In genomic region chr12:93441617-93442410, GRCh38 we compare ENCODE assay signal across 1 cellular context.
TF ChIP-seq lines count a peak whose summit lies in the region.

A gene with protein sequence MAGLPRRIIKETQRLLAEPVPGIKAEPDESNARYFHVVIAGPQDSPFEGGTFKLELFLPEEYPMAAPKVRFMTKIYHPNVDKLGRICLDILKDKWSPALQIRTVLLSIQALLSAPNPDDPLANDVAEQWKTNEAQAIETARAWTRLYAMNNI (minus strand): TSS chr12:93441947. CDS start chr12:93441884, 63 bp downstream.

TF ChIP-seq in WTC11, 78 proteins besides CTCF, POLR2A, EP300 and RAD21 (continued from another document):
- TF ChIP-seq E2F5 (CRISPR knock-in tag; IDR thresholded peaks at IDR 0.05) (peak; percentile 87), SMAD4 (CRISPR knock-in tag; IDR thresholded peaks at IDR 0.05) (no peak), SOX15 (CRISPR knock-in tag; IDR thresholded peaks at IDR 0.05) (no peak), SMAD3 (CRISPR knock-in tag; IDR thresholded peaks at IDR 0.05; ENCODE audit: borderline replicate concordance) (0 out of 2 replicates have a peak, but pooled peaks have one; percentile 5), JUN (CRISPR knock-in tag; IDR thresholded peaks at IDR 0.05) (no peak), ZNF219 (CRISPR knock-in tag; IDR thresholded peaks at IDR 0.05; ENCODE audit: borderline replicate concordance) (0 out of 2 replicates have a peak, but pooled peaks have one; percentile 76), NFE2L1 (CRISPR knock-in tag; IDR thresholded peaks at IDR 0.05) (0 out of 2 replicates have a peak, but pooled peaks have one; percentile 53), TEAD1 (CRISPR knock-in tag; IDR thresholded peaks at IDR 0.05) (peak; percentile 80), ZNF138 (CRISPR knock-in tag; conservative IDR thresholded peaks at IDR 0.05) (no peak; the same call in 1 of the 2 replicates), CBFB (CRISPR knock-in tag; IDR thresholded peaks at IDR 0.05; ENCODE audit: low read depth) (peak; percentile 83; the same call in 1 of the 2 replicates), MYBL2 (CRISPR knock-in tag; IDR thresholded peaks at IDR 0.05) (peak; percentile 44; the same call in 1 of the 2 replicates), ETV6 (CRISPR knock-in tag; IDR thresholded peaks at IDR 0.05) (peak; percentile 79), AR (CRISPR knock-in tag; IDR thresholded peaks at IDR 0.05) (no peak), ESRRA (CRISPR knock-in tag; IDR thresholded peaks at IDR 0.05; ENCODE audit: borderline replicate concordance) (peak; percentile 66; the same call in 1 of the 2 replicates), FOXK1 (CRISPR knock-in tag; IDR thresholded peaks at IDR 0.05) (0 out of 2 replicates have a peak, but pooled peaks have one; percentile 62), NR3C1 (CRISPR knock-in tag; conservative IDR thresholded peaks at IDR 0.05; ENCODE audit: low read depth) (0 out of 2 replicates have a peak, but pooled peaks have one; percentile 18), PRRX2 (CRISPR knock-in tag; IDR thresholded peaks at IDR 0.05) (no peak), TP53 (CRISPR knock-in tag; IDR thresholded peaks at IDR 0.05) (peak; percentile 33; the same call in 1 of the 2 replicates), ZNF423 (CRISPR knock-in tag; IDR thresholded peaks at IDR 0.05) (no peak), ATF1 (CRISPR knock-in tag; IDR thresholded peaks at IDR 0.05) (0 out of 2 replicates have a peak, but pooled peaks have one; percentile 68), ZNF317 (CRISPR knock-in tag; IDR thresholded peaks at IDR 0.05; ENCODE audit: borderline replicate concordance, low read depth) (0 out of 2 replicates have a peak, but pooled peaks have one; percentile 15), JAZF1 (CRISPR knock-in tag; IDR thresholded peaks at IDR 0.05) (no peak), TEAD4 (CRISPR knock-in tag; IDR thresholded peaks at IDR 0.05) (no peak), CREM (CRISPR knock-in tag; IDR thresholded peaks at IDR 0.05) (peak; percentile 91)
- TF ChIP-seq, protein P1, sequence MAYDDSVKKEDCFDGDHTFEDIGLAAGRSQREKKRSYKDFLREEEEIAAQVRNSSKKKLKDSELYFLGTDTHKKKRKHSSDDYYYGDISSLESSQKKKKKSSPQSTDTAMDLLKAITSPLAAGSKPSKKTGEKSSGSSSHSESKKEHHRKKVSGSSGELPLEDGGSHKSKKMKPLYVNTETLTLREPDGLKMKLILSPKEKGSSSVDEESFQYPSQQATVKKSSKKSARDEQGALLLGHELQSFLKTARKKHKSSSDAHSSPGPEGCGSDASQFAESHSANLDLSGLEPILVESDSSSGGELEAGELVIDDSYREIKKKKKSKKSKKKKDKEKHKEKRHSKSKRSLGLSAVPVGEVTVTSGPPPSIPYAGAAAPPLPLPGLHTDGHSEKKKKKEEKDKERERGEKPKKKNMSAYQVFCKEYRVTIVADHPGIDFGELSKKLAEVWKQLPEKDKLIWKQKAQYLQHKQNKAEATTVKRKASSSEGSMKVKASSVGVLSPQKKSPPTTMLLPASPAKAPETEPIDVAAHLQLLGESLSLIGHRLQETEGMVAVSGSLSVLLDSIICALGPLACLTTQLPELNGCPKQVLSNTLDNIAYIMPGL (CRISPR knock-in tag; IDR thresholded peaks at IDR 0.05): peak; percentile 75
- TF ChIP-seq, protein P2, sequence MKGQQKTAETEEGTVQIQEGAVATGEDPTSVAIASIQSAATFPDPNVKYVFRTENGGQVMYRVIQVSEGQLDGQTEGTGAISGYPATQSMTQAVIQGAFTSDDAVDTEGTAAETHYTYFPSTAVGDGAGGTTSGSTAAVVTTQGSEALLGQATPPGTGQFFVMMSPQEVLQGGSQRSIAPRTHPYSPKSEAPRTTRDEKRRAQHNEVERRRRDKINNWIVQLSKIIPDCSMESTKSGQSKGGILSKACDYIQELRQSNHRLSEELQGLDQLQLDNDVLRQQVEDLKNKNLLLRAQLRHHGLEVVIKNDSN (CRISPR knock-in tag; IDR thresholded peaks at IDR 0.05): 0 out of 2 replicates have a peak, but pooled peaks have one; percentile 22
- TF ChIP-seq, protein P3, sequence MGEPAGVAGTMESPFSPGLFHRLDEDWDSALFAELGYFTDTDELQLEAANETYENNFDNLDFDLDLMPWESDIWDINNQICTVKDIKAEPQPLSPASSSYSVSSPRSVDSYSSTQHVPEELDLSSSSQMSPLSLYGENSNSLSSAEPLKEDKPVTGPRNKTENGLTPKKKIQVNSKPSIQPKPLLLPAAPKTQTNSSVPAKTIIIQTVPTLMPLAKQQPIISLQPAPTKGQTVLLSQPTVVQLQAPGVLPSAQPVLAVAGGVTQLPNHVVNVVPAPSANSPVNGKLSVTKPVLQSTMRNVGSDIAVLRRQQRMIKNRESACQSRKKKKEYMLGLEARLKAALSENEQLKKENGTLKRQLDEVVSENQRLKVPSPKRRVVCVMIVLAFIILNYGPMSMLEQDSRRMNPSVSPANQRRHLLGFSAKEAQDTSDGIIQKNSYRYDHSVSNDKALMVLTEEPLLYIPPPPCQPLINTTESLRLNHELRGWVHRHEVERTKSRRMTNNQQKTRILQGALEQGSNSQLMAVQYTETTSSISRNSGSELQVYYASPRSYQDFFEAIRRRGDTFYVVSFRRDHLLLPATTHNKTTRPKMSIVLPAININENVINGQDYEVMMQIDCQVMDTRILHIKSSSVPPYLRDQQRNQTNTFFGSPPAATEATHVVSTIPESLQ (CRISPR knock-in tag; IDR thresholded peaks at IDR 0.05): no peak
